Comparison of ENCODE assay signal across 19 cellular contexts in genomic region chr2:54247115-54247514, GRCh38. TPM values are rescaled to one million over a fixed set of nuclear protein-coding genes. Genes with fewer than 3 reads are reported as not detected.
DNase-seq lines count a peak whose midpoint lies in the region; ATAC-seq, FAIRE-seq and TF ChIP-seq lines count a peak whose summit lies in the region.
"Had no signal": no experiment of that assay in that cellular context is flagged by ENCODE, and none has a peak within 500 bp of the region (broad histone marks: within the 10 kb centered on the region; RNA-seq: fewer than 3 reads in every experiment).

No MANE protein-coding gene starts in this region.

- H4K20me1 ChIP-seq in astrocyte (ENCODE audit: insufficient read depth, low read length): no peaks in the 10 kb centered on the region
- H4K20me1 ChIP-seq: BLaER1 had no signal

- H3K27ac Mint-ChIP-seq in astrocyte (ENCODE audit: unreplicated experiment) (no peak overlapping the region), endothelial cell (ENCODE audit: unreplicated experiment) (no peak overlapping the region)
- H3K27ac Mint-ChIP-seq: H9 had no signal

- H3K4me2 ChIP-seq in astrocyte (ENCODE audit: low read length): no peak overlapping the region
- H3K4me2 ChIP-seq: BLaER1 had no signal

- no peak overlapping the region for H3K9ac ChIP-seq in astrocyte (ENCODE audit: low read length)
- H3K9ac ChIP-seq: BLaER1 had no signal

- H3K79me2 ChIP-seq in astrocyte (ENCODE audit: insufficient read depth, low read length): no peaks in the 10 kb centered on the region

- FAIRE-seq in astrocyte (lab: Jason Lieb, UNC): no peak
- FAIRE-seq: G401.6, GM12891 had no signal

- no peaks in the 10 kb centered on the region for H3K27me3 Mint-ChIP-seq in astrocyte (ENCODE audit: low read depth, unreplicated experiment)
- no peaks in the 10 kb centered on the region for H3K27me3 Mint-ChIP-seq in endothelial cell (ENCODE audit: unreplicated experiment)

- H3K4me3 Mint-ChIP-seq in astrocyte (ENCODE audit: unreplicated experiment): no peak overlapping the region
- H3K4me3 Mint-ChIP-seq in endothelial cell (ENCODE audit: unreplicated experiment): no peak overlapping the region
- H3K4me3 Mint-ChIP-seq: H9 had no signal

- H3K36me3 Mint-ChIP-seq in astrocyte (ENCODE audit: low read depth, unreplicated experiment) (no peaks in the 10 kb centered on the region), endothelial cell (ENCODE audit: low read depth, unreplicated experiment) (no peaks in the 10 kb centered on the region)

- H3K9me3 Mint-ChIP-seq in astrocyte (ENCODE audit: unreplicated experiment) (peaks cover 3% of the 10 kb centered on the region), endothelial cell (ENCODE audit: unreplicated experiment) (no peaks in the 10 kb centered on the region)
- H3K9me3 Mint-ChIP-seq: H9 had no signal

- ATAC-seq in Right ventricle myocardium inferior (peak; percentile 46), GM18517 (IDR thresholded peaks at IDR 0.05; ENCODE audit: unreplicated experiment) (no peak)

- DNase-seq in Right ventricle myocardium inferior (ENCODE audit: missing footprints) (no peak), right atrium auricular region (ENCODE audit: low spot score) (no peak), astrocyte (ENCODE audit: low read depth) (peak; percentile 29), fibroblast of the aortic adventitia (ENCODE audit: low read depth) (peak; percentile 40), iris pigment epithelial cell (ENCODE audit: low read depth) (peak; percentile 19), AG08395 (ENCODE audit: low spot score) (no peak), endothelial cell (ENCODE audit: low spot score) (no peak)
- DNase-seq: AML-193, DMS79 treated with DMSO at 0.1 percent for 48 hours, EL, GOT3, H9 had no signal

- intact Hi-C loops in Right ventricle myocardium inferior (cut with DNase I): no loop called here

- H3K27ac ChIP-seq in right atrium auricular region (peak overlapping the region in 1 of 2 donors; percentile 46), astrocyte (ENCODE audit: low read depth, low read length) (no peak overlapping the region)
- H3K27ac ChIP-seq: 22Rv1, BLaER1 had no signal

- TF ChIP-seq CTCF in right atrium auricular region (IDR thresholded peaks at IDR 0.05) (no peak), astrocyte (IDR thresholded peaks at IDR 0.05; ENCODE audit: insufficient read depth, low read depth, low read length) (no peak), fibroblast of the aortic adventitia (IDR thresholded peaks at IDR 0.05; ENCODE audit: insufficient read depth, low read length) (no peak), endothelial cell (IDR thresholded peaks at IDR 0.05; ENCODE audit: unreplicated experiment) (no peak)

- no peaks in the 10 kb centered on the region for H3K9me3 ChIP-seq in right atrium auricular region
- no peaks in the 10 kb centered on the region for H3K9me3 ChIP-seq in astrocyte (ENCODE audit: insufficient read depth, low read depth, low read length)
- H3K9me3 ChIP-seq: BLaER1 had no signal

- H3K4me1 Mint-ChIP-seq in astrocyte (ENCODE audit: low read depth, unreplicated experiment) (peaks cover 12% of the 10 kb centered on the region), endothelial cell (ENCODE audit: unreplicated experiment) (no peaks in the 10 kb centered on the region)
- H3K4me1 Mint-ChIP-seq: H9 had no signal

- H3K36me3 ChIP-seq in right atrium auricular region (no peaks in the 10 kb centered on the region), astrocyte (ENCODE audit: insufficient read depth, low read length) (no peaks in the 10 kb centered on the region)
- H3K36me3 ChIP-seq: BLaER1 had no signal

- peaks cover 0 to 6% of the 10 kb centered on the region in 2 donors for H3K4me1 ChIP-seq in right atrium auricular region
- no peaks in the 10 kb centered on the region for H3K4me1 ChIP-seq in astrocyte (ENCODE audit: insufficient read depth, low read length)
- H3K4me1 ChIP-seq: BLaER1 had no signal

- H3K4me3 ChIP-seq in right atrium auricular region (no peak overlapping the region), astrocyte (ENCODE audit: insufficient read depth, low read depth, low read length) (no peak overlapping the region), fibroblast of the aortic adventitia (ENCODE audit: low read depth, low read length) (no peak overlapping the region)
- H3K4me3 ChIP-seq: BLaER1 had no signal

- H2AFZ ChIP-seq in astrocyte (ENCODE audit: low read depth, low read length): no peak overlapping the region

- H3K27me3 ChIP-seq in right atrium auricular region: no peaks in the 10 kb centered on the region
- H3K27me3 ChIP-seq in astrocyte (ENCODE audit: insufficient read depth, low read length): no peaks in the 10 kb centered on the region
- H3K27me3 ChIP-seq: BLaER1 had no signal

RNA-seq across cellular contexts. Expression of gene TSPYL6, which starts 8.9 kb away (rescaled TPM):
- total RNA-seq in Right ventricle myocardium inferior (not detected), right atrium auricular region (not detected), astrocyte (not detected in 2 replicates), fibroblast of the aortic adventitia (ENCODE audit: low replicate concordance) (0.25 TPM in 1 of 2 replicates, not detected in the other), endothelial cell (ENCODE audit: unreplicated experiment) (not detected)
- total RNA-seq: A673, H9, HT-29 had no signal

Comparison
In these comparisons a context has a peak if more than half of its experiments do, and no peak if none do; other contexts are left out.
1. DNase-seq: peak in astrocyte (single experiment), fibroblast of the aortic adventitia (single experiment) and iris pigment epithelial cell (single experiment); none in Right ventricle myocardium inferior (single experiment), right atrium auricular region (single experiment), AG08395 (single experiment) and endothelial cell (single experiment).